15 cellular contexts compared by ENCODE assay signal in the genomic region with DNA sequence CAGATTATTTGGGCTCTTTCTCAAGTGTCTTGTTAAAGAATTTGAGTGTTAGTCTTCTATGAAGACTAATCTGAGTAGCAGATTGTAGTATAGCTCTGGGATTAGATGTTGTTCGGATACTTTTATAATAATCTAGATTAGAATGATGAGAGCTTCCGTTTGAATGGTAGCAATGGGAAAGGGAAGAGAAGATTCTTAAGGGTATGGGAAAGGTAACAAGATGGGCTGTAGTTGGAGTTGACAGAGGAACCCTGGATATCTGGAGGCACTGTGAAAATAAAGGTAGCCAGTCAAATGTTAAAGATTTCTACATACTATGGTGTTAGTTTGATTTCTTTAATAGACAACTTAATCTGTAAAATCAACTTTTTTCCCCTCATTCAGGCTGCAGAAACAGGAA. TPM values are rescaled to one million over a fixed set of nuclear protein-coding genes. Genes with fewer than 3 reads are reported as not detected.
DNase-seq lines count a peak whose midpoint lies in the region; ATAC-seq and TF ChIP-seq lines count a peak whose summit lies in the region.
"Had no signal": no experiment of that assay in that cellular context is flagged by ENCODE, and none has a peak within 500 bp of the region (broad histone marks: within the 10 kb centered on the region; RNA-seq: fewer than 3 reads in every experiment).

No MANE protein-coding gene starts in this region.

- no peak for ATAC-seq in stimulated activated effector memory CD8-positive, alpha-beta T cell treated with anti-CD3 and anti-CD28 coated beads, Interleukin-12 subunit alpha, Interleukin-12 subunit beta, amount 100 ng/mL, for 72 hours
- no peak for ATAC-seq in HG03439 (IDR thresholded peaks at IDR 0.05; ENCODE audit: unreplicated experiment)
- ATAC-seq: A549, HepG2 had no signal

- H3K27me3 Mint-ChIP-seq in activated naive CD4-positive, alpha-beta T cell treated with anti-CD3 and anti-CD28 coated beads, Interleukin-2, amount 50 U/mL, for 24 hours: no peaks in the 10 kb centered on the region
- H3K27me3 Mint-ChIP-seq in glutamatergic neuron (ENCODE audit: unreplicated experiment): peaks cover 11% of the 10 kb centered on the region
- H3K27me3 Mint-ChIP-seq: CD4-positive, alpha-beta memory T cell had no signal

- no peaks in the 10 kb centered on the region for H3K9me3 Mint-ChIP-seq in activated naive CD4-positive, alpha-beta T cell treated with anti-CD3 and anti-CD28 coated beads, Interleukin-2, amount 50 U/mL, for 24 hours
- peaks cover 15% of the 10 kb centered on the region for H3K9me3 Mint-ChIP-seq in glutamatergic neuron (ENCODE audit: unreplicated experiment)
- H3K9me3 Mint-ChIP-seq in stimulated activated effector memory CD8-positive, alpha-beta T cell treated with anti-CD3 and anti-CD28 coated beads, Interleukin-12 subunit alpha, Interleukin-12 subunit beta, amount 100 ng/mL, for 72 hours: no peaks in the 10 kb centered on the region
- H3K9me3 Mint-ChIP-seq: CD4-positive, alpha-beta memory T cell; H9 had no signal

- DNase-seq in activated naive CD4-positive, alpha-beta T cell treated with anti-CD3 and anti-CD28 coated beads, Interleukin-2, amount 50 U/mL, for 16 hours: no peak
- DNase-seq in SK-N-DZ (ENCODE audit: low spot score): peak; percentile 93
- no peak for DNase-seq in glutamatergic neuron
- DNase-seq in stimulated activated effector memory CD8-positive, alpha-beta T cell treated with anti-CD3 and anti-CD28 coated beads, Interleukin-12 subunit alpha, Interleukin-12 subunit beta, amount 100 ng/mL, for 72 hours (ENCODE audit: low spot score in 2 of 2): no peak
- no peak for DNase-seq in epidermal melanocyte (ENCODE audit: insufficient read length, low spot score)
- DNase-seq: BE2C; CD4-positive, alpha-beta memory T cell; DMS79 treated with DMSO at 0.1 percent for 48 hours; EL; GOT3; H9 had no signal

- H3K4me1 Mint-ChIP-seq in activated naive CD4-positive, alpha-beta T cell treated with anti-CD3 and anti-CD28 coated beads, Interleukin-2, amount 50 U/mL, for 24 hours: peaks cover 31% of the 10 kb centered on the region
- peaks cover 23% of the 10 kb centered on the region for H3K4me1 Mint-ChIP-seq in glutamatergic neuron (ENCODE audit: low read depth, unreplicated experiment)
- H3K4me1 Mint-ChIP-seq in stimulated activated effector memory CD8-positive, alpha-beta T cell treated with anti-CD3 and anti-CD28 coated beads, Interleukin-12 subunit alpha, Interleukin-12 subunit beta, amount 100 ng/mL, for 72 hours: peaks cover 10% of the 10 kb centered on the region

- H3K27ac Mint-ChIP-seq in activated naive CD4-positive, alpha-beta T cell treated with anti-CD3 and anti-CD28 coated beads, Interleukin-2, amount 50 U/mL, for 24 hours: peak overlapping the region; percentile 36
- peak overlapping the region; percentile 13 for H3K27ac Mint-ChIP-seq in glutamatergic neuron (ENCODE audit: unreplicated experiment)
- H3K27ac Mint-ChIP-seq in stimulated activated effector memory CD8-positive, alpha-beta T cell treated with anti-CD3 and anti-CD28 coated beads, Interleukin-12 subunit alpha, Interleukin-12 subunit beta, amount 100 ng/mL, for 72 hours: peak overlapping the region; percentile 13
- H3K27ac Mint-ChIP-seq: H9 had no signal

- no peak for TF ChIP-seq CTCF in glutamatergic neuron (IDR thresholded peaks at IDR 0.05; ENCODE audit: partially characterized antibody, unreplicated experiment)

- peaks cover 18% of the 10 kb centered on the region for H3K36me3 Mint-ChIP-seq in activated naive CD4-positive, alpha-beta T cell treated with anti-CD3 and anti-CD28 coated beads, Interleukin-2, amount 50 U/mL, for 24 hours
- H3K36me3 Mint-ChIP-seq in glutamatergic neuron (ENCODE audit: unreplicated experiment): no peaks in the 10 kb centered on the region
- H3K36me3 Mint-ChIP-seq in stimulated activated effector memory CD8-positive, alpha-beta T cell treated with anti-CD3 and anti-CD28 coated beads, Interleukin-12 subunit alpha, Interleukin-12 subunit beta, amount 100 ng/mL, for 72 hours: peaks cover 78% of the 10 kb centered on the region

- no peak overlapping the region for H3K4me3 Mint-ChIP-seq in activated naive CD4-positive, alpha-beta T cell treated with anti-CD3 and anti-CD28 coated beads, Interleukin-2, amount 50 U/mL, for 24 hours
- H3K4me3 Mint-ChIP-seq in glutamatergic neuron (ENCODE audit: unreplicated experiment): no peak overlapping the region
- no peak overlapping the region for H3K4me3 Mint-ChIP-seq in stimulated activated effector memory CD8-positive, alpha-beta T cell treated with anti-CD3 and anti-CD28 coated beads, Interleukin-12 subunit alpha, Interleukin-12 subunit beta, amount 100 ng/mL, for 72 hours
- H3K4me3 Mint-ChIP-seq: CD4-positive, alpha-beta memory T cell; H9 had no signal

RNA-seq across cellular contexts. Expression of gene DDX1, which starts 4.7 kb away (rescaled TPM):
- polyA plus RNA-seq in SK-N-DZ (2014; cell fraction: cytosol; rRNA removed): 5,002 and 5,638 TPM in 2 replicates
- polyA plus RNA-seq in SK-N-DZ (2014; cell fraction: nucleus; rRNA removed): 4,616 and 5,818 TPM in 2 replicates
- 255 TPM for total RNA-seq in glutamatergic neuron (ENCODE audit: unreplicated experiment)

RNA-seq across cellular contexts. Expression of gene NBAS, which starts 35.2 kb away (rescaled TPM):
- polyA plus RNA-seq in SK-N-DZ (2014; cell fraction: cytosol; rRNA removed): 171 and 202 TPM in 2 replicates
- 123 and 132 TPM in 2 replicates for polyA plus RNA-seq in SK-N-DZ (2014; cell fraction: nucleus; rRNA removed)
- 46.1 TPM for total RNA-seq in glutamatergic neuron (ENCODE audit: unreplicated experiment)
